ENCODE assay signal across 8 cellular contexts in genomic region chrX:133335027-133335426, GRCh38.
DNase-seq lines count a peak whose midpoint lies in the region; ATAC-seq and TF ChIP-seq lines count a peak whose summit lies in the region.

No MANE protein-coding gene starts in this region.

- intact Hi-C loops in Right ventricle myocardium inferior (cut with DNase I) = no loop called here

- H3K4me3 ChIP-seq in epithelial cell of esophagus (ENCODE audit: low read length) = no peak overlapping the region

- TF ChIP-seq CTCF in epithelial cell of esophagus (IDR thresholded peaks at IDR 0.05; ENCODE audit: insufficient read depth, low read depth, low read length, missing control alignments) (peak; percentile 61), progenitor cell of endocrine pancreas (IDR thresholded peaks at IDR 0.05; ENCODE audit: unreplicated experiment) (peak; percentile 67)

- no peak for ATAC-seq in HG03135 (IDR thresholded peaks at IDR 0.05; ENCODE audit: unreplicated experiment)
- no peak for ATAC-seq in HG02623 (IDR thresholded peaks at IDR 0.05; ENCODE audit: unreplicated experiment)
- ATAC-seq in Right ventricle myocardium inferior = no peak

- H3K4me1 Mint-ChIP-seq in progenitor cell of endocrine pancreas (ENCODE audit: low read depth) = peaks cover 25% of the 10 kb centered on the region

- in situ Hi-C loops in ACHN (cut with HindIII; ENCODE audit: low pct_ligation_motif_present, low pct_unique_long_range_greater_than_20kb, low sequenced_read_pairs) = no loop called here

- DNase-seq in ACHN = peak; percentile 13
- peak; percentile 5 for DNase-seq in GM04504 (ENCODE audit: low read depth)
- DNase-seq in NOMO-1 treated with dmso at 0.1 percent for 144 hours (lab: John Stamatoyannopoulos, UW; ENCODE audit: unreplicated experiment) = peak; percentile 43
- peak; percentile 46 for DNase-seq in epithelial cell of esophagus (ENCODE audit: low read depth)
- no peak for DNase-seq in progenitor cell of endocrine pancreas (ENCODE audit: low spot score, unreplicated experiment)
- no peak for DNase-seq in Right ventricle myocardium inferior (ENCODE audit: missing footprints)

- no peaks in the 10 kb centered on the region for H3K36me3 Mint-ChIP-seq in progenitor cell of endocrine pancreas (ENCODE audit: insufficient read depth)

- H3K27ac Mint-ChIP-seq in progenitor cell of endocrine pancreas = no peak overlapping the region

- H3K27me3 Mint-ChIP-seq in progenitor cell of endocrine pancreas = no peaks in the 10 kb centered on the region

- no peak overlapping the region for H3K4me3 Mint-ChIP-seq in progenitor cell of endocrine pancreas (ENCODE audit: low read depth)

- H3K9me3 Mint-ChIP-seq in progenitor cell of endocrine pancreas (ENCODE audit: low read depth) = no peaks in the 10 kb centered on the region

Comparison
In these comparisons a context has a peak if more than half of its experiments do, and no peak if none do; other contexts are left out.
1. DNase-seq: peak in ACHN (single experiment), GM04504 (single experiment), NOMO-1 treated with dmso at 0.1 percent for 144 hours (single experiment) and epithelial cell of esophagus (single experiment); none in progenitor cell of endocrine pancreas (single experiment) and Right ventricle myocardium inferior (single experiment).